ENCODE assay signal across 20 cellular contexts in the genomic region with DNA sequence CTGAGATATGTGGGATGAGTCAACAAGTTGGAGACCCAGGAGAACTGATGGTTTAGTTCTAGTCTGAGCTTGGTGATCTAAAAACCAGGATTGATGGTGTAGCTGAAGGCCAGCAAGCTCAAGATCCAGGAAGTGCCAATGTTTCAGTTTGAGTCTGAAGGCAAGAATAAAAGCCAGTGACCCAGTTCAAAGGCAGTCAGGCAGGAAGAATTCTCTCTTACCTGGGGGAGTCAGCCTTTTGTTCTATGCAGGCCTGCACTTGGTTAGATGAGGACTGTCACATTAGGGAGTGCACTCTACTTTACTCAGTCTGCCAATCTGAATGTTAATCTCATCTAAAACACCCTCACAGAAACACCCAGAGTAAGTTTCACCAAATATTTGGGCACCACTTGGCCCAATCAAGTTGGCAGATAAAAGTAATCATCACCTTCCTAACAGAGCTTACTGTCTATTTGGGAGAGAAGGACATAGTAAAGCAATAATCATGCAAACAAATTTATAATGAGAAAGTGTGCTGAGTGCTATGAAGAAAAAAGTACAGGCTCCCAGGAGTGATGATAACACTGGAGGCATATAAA.
A peak's percentile ranks its signal among the peaks of the same experiment; 100 is the strongest.
DNase-seq lines count a peak whose midpoint lies in the region; ATAC-seq, FAIRE-seq and TF ChIP-seq lines count a peak whose summit lies in the region.
"Had no signal": no experiment of that assay in that cellular context is flagged by ENCODE, and none has a peak within 500 bp of the region (broad histone marks: within the 10 kb centered on the region; RNA-seq: fewer than 3 reads in every experiment).

No MANE protein-coding gene starts in this region.

- SMC1A ChIA-PET in GM12878 (lab: Charles Lee; ENCODE audit: uncharacterized antibody, unreplicated experiment) = interaction anchor here (1.1 kb wide), 1 partner anchor 110 kb away, joined by 3 read pairs; no protein-coding TSS in a partner anchor

- no peaks in the 10 kb centered on the region for H4K20me1 ChIP-seq in GM12878 (ENCODE audit: control insufficient read depth, insufficient read depth)
- H4K20me1 ChIP-seq: BLaER1 had no signal

- H3K4me2 ChIP-seq in GM12878 (ENCODE audit: control insufficient read depth, insufficient read depth) = 0 out of 2 replicates have a peak overlapping the region, but pooled peaks have one; percentile 23
- H3K4me2 ChIP-seq: BLaER1 had no signal

- intact Hi-C loops in natural killer cell (cut with micrococcal nuclease) (no loop called here), GM12878 (cut with micrococcal nuclease; ENCODE audit: unreplicated experiment) (no loop called here)

- in situ Hi-C loops in GM12878 (cut with MboI) = loop anchor here (5.0 kb wide), 1 partner anchor 48 kb away; no protein-coding TSS in a partner anchor

- no peak for TF ChIP-seq POLR2A in GM12878 (IDR thresholded peaks at IDR 0.05; ENCODE audit: low read depth, low read length)

- H3K9me3 Mint-ChIP-seq in natural killer cell treated with Interleukin-12 subunit alpha and Interleukin-12 subunit beta and Interleukin-15 and Interleukin-18, amount 100 ng/mL, for 72 hours = peaks cover 3% of the 10 kb centered on the region
- H3K9me3 Mint-ChIP-seq in natural killer cell = no peaks in the 10 kb centered on the region
- peaks cover 3% of the 10 kb centered on the region for H3K9me3 Mint-ChIP-seq in endodermal cell
- H3K9me3 Mint-ChIP-seq: H9 had no signal

- ATAC-seq in natural killer cell treated with Interleukin-12 subunit alpha and Interleukin-12 subunit beta and Interleukin-15 and Interleukin-18, amount 100 ng/mL, for 72 hours = no peak
- no peak for ATAC-seq in natural killer cell
- no peak for ATAC-seq in GM12878
- ATAC-seq in HG03571 (IDR thresholded peaks at IDR 0.05; ENCODE audit: unreplicated experiment) = no peak

- H3K4me3 Mint-ChIP-seq in natural killer cell treated with Interleukin-12 subunit alpha and Interleukin-12 subunit beta and Interleukin-15 and Interleukin-18, amount 100 ng/mL, for 72 hours = no peak overlapping the region
- no peak overlapping the region for H3K4me3 Mint-ChIP-seq in natural killer cell
- no peak overlapping the region for H3K4me3 Mint-ChIP-seq in endodermal cell
- H3K4me3 Mint-ChIP-seq: CD14-positive monocyte; CD4-positive, alpha-beta memory T cell; H9; IgD-negative memory B cell had no signal

- TF ChIP-seq CTCF in natural killer cell (IDR thresholded peaks at IDR 0.05) = no peak
- no peak for TF ChIP-seq CTCF in GM12878 (IDR thresholded peaks at IDR 0.05 in 2 of 3, conservative IDR thresholded peaks at IDR 0.05 in 1 of 3; ENCODE audit: control insufficient read depth in 2 of 3, extremely low read depth in 1 of 3, insufficient read depth in 1 of 3, low read depth in 3 of 3, low read length in 3 of 3)
- TF ChIP-seq CTCF in endodermal cell (conservative IDR thresholded peaks at IDR 0.05) = no peak

- no peak for TF ChIP-seq RAD21 in GM12878 (IDR thresholded peaks at IDR 0.05; ENCODE audit: insufficient read depth, low read depth, low read length)

- H3K9me3 ChIP-seq in GM12878 (replicated peaks; ENCODE audit: control insufficient read depth, insufficient read depth, low read length) (no peaks in the 10 kb centered on the region), endodermal cell (ENCODE audit: control insufficient read depth, low read length) (no peaks in the 10 kb centered on the region)

- H3K27ac ChIP-seq in GM12878 (ENCODE audit: control insufficient read depth, insufficient read depth) (no peak overlapping the region), endodermal cell (ENCODE audit: low read depth, low read length) (no peak overlapping the region)
- H3K27ac ChIP-seq: BLaER1 had no signal

- no peak for TF ChIP-seq EP300 in GM12878 (IDR thresholded peaks at IDR 0.05; ENCODE audit: borderline replicate concordance in 1 of 2, control insufficient read depth in 1 of 2, low read depth in 2 of 2, low read length in 2 of 2)

- H3K4me3 ChIP-seq in GM12878 (no peak overlapping the region), endodermal cell (ENCODE audit: low read length) (no peak overlapping the region)
- H3K4me3 ChIP-seq: BLaER1 had no signal

- peaks cover 5% of the 10 kb centered on the region for H3K36me3 Mint-ChIP-seq in natural killer cell treated with Interleukin-12 subunit alpha and Interleukin-12 subunit beta and Interleukin-15 and Interleukin-18, amount 100 ng/mL, for 72 hours
- H3K36me3 Mint-ChIP-seq in natural killer cell (no peaks in the 10 kb centered on the region), endodermal cell (ENCODE audit: low read depth) (no peaks in the 10 kb centered on the region)
- H3K36me3 Mint-ChIP-seq: CD14-positive monocyte had no signal

- H3K79me2 ChIP-seq in GM12878 (ENCODE audit: control insufficient read depth, insufficient read depth, low read length) = no peaks in the 10 kb centered on the region

- CTCF ChIA-PET in GM12878 (lab: Yijun Ruan, JAX) = interaction anchor here (0.6 to 1.0 kb wide), 3 partner anchors 8 to 13 kb away, joined by 3 read pairs; no protein-coding TSS in a partner anchor

- H3K4me1 Mint-ChIP-seq in natural killer cell treated with Interleukin-12 subunit alpha and Interleukin-12 subunit beta and Interleukin-15 and Interleukin-18, amount 100 ng/mL, for 72 hours (ENCODE audit: low read depth in 2 of 2) = peaks cover 26 to 27% of the 10 kb centered on the region in 2 donors
- H3K4me1 Mint-ChIP-seq in natural killer cell = peaks cover 6 to 15% of the 10 kb centered on the region in 2 donors
- H3K4me1 Mint-ChIP-seq in endodermal cell = peaks cover 4% of the 10 kb centered on the region

- H3K27me3 ChIP-seq in GM12878 (replicated peaks in 1 of 2; ENCODE audit: control insufficient read depth in 2 of 2, insufficient read depth in 2 of 2, low read length in 1 of 2) (no peaks in the 10 kb centered on the region; a peak in 1 of 4 replicates), endodermal cell (ENCODE audit: control insufficient read depth, insufficient read depth, low read length, poor library complexity, severe bottlenecking) (no peaks in the 10 kb centered on the region)
- H3K27me3 ChIP-seq: BLaER1 had no signal

- H3K4me1 ChIP-seq in GM12878 (ENCODE audit: control insufficient read depth, insufficient read depth, low read length) (no peaks in the 10 kb centered on the region), endodermal cell (ENCODE audit: control insufficient read depth, insufficient read depth, low read length) (no peaks in the 10 kb centered on the region)
- H3K4me1 ChIP-seq: BLaER1 had no signal

- peak overlapping the region; percentile 0 to 3 for H3K27ac Mint-ChIP-seq in natural killer cell treated with Interleukin-12 subunit alpha and Interleukin-12 subunit beta and Interleukin-15 and Interleukin-18, amount 100 ng/mL, for 72 hours
- H3K27ac Mint-ChIP-seq in natural killer cell (no peak overlapping the region), endodermal cell (no peak overlapping the region)
- H3K27ac Mint-ChIP-seq: H9 had no signal

- no peak for DNase-seq in natural killer cell treated with Interleukin-12 subunit alpha and Interleukin-12 subunit beta and Interleukin-15 and Interleukin-18, amount 100 ng/mL, for 72 hours (ENCODE audit: low spot score)
- DNase-seq in natural killer cell = no peak
- no peak for DNase-seq in GM12878 (ENCODE audit: low read depth, low spot score)
- peak; percentile 75 for DNase-seq in left kidney (ENCODE audit: low read depth, low spot score)
- peak; percentile 27 for DNase-seq in renal cortical epithelial cell (ENCODE audit: low read depth)
- no peak for DNase-seq in endodermal cell
- no peak for DNase-seq in activated CD4-positive, alpha-beta T cell treated with anti-CD3 and anti-CD28 coated beads for 48 hours
- DNase-seq: 8988T; CD4-positive, alpha-beta memory T cell; DMS79 treated with DMSO at 0.1 percent for 48 hours; GF-D8; H9 had no signal

- BruUV-seq in GM12878 (replicated peaks; lab: Mats Ljungman, UMichigan) = no TSS peak

- no peak overlapping the region for H3K9ac ChIP-seq in GM12878 (ENCODE audit: control insufficient read depth, insufficient read depth, low read length)
- H3K9ac ChIP-seq in endodermal cell (ENCODE audit: extremely low read depth, low read length, poor library complexity, severe bottlenecking) = no peak overlapping the region
- H3K9ac ChIP-seq: BLaER1 had no signal

- POLR2A ChIA-PET in GM12878 (lab: Charles Lee) = interaction anchor here (0.5 kb wide), 1 partner anchor 8 kb away, joined by 7 read pairs; no protein-coding TSS in a partner anchor

- H2AFZ ChIP-seq in GM12878 (ENCODE audit: control insufficient read depth, low read depth, low read length) = no peak overlapping the region

- no peaks in the 10 kb centered on the region for H3K27me3 Mint-ChIP-seq in natural killer cell treated with Interleukin-12 subunit alpha and Interleukin-12 subunit beta and Interleukin-15 and Interleukin-18, amount 100 ng/mL, for 72 hours
- no peaks in the 10 kb centered on the region for H3K27me3 Mint-ChIP-seq in natural killer cell (ENCODE audit: low read depth in 2 of 2)
- peaks cover 9% of the 10 kb centered on the region for H3K27me3 Mint-ChIP-seq in endodermal cell (ENCODE audit: insufficient read depth)
- H3K27me3 Mint-ChIP-seq: CD4-positive, alpha-beta memory T cell; IgD-negative memory B cell had no signal

- FAIRE-seq in GM12878 (lab: Jason Lieb, UNC) = peak; percentile 54
- FAIRE-seq: GM12891, GM19239, H1, HTR-8/SVneo had no signal

- RAD21 ChIA-PET in GM12878 (lab: Charles Lee; ENCODE audit: unreplicated experiment) = interaction anchor here (1.2 kb wide), 1 partner anchor 12 kb away, joined by 3 read pairs; no protein-coding TSS in a partner anchor

- H3K36me3 ChIP-seq in GM12878 (ENCODE audit: control insufficient read depth in 2 of 2, insufficient read depth in 2 of 2, low read length in 1 of 2) = no peaks in the 10 kb centered on the region
- H3K36me3 ChIP-seq in endodermal cell (ENCODE audit: control insufficient read depth, insufficient read depth, low read length) = no peaks in the 10 kb centered on the region
- H3K36me3 ChIP-seq: BLaER1 had no signal

TF ChIP-seq in GM12878, 131 proteins besides CTCF, POLR2A, EP300 and RAD21:
- TF ChIP-seq CBX5 (IDR thresholded peaks at IDR 0.05; ENCODE audit: low read depth) = no peak
- TF ChIP-seq EED (IDR thresholded peaks at IDR 0.05; ENCODE audit: low read depth) = peak; percentile 52; the same call in 1 of the 2 replicates

Comparison
In these comparisons a context has a peak if more than half of its experiments do, and no peak if none do; other contexts are left out.
1. H3K27ac Mint-ChIP-seq: peak in natural killer cell treated with Interleukin-12 subunit alpha and Interleukin-12 subunit beta and Interleukin-15 and Interleukin-18, amount 100 ng/mL, for 72 hours (2 of 2); none in natural killer cell (0 of 2) and endodermal cell (single experiment).
2. DNase-seq: peak in left kidney (single experiment) and renal cortical epithelial cell (single experiment); none in natural killer cell treated with Interleukin-12 subunit alpha and Interleukin-12 subunit beta and Interleukin-15 and Interleukin-18, amount 100 ng/mL, for 72 hours (single experiment), natural killer cell (single experiment), GM12878 (single experiment), endodermal cell (single experiment) and activated CD4-positive, alpha-beta T cell treated with anti-CD3 and anti-CD28 coated beads for 48 hours (single experiment).